Comparison of ENCODE assay signal across 1 cellular context in the genomic region with DNA sequence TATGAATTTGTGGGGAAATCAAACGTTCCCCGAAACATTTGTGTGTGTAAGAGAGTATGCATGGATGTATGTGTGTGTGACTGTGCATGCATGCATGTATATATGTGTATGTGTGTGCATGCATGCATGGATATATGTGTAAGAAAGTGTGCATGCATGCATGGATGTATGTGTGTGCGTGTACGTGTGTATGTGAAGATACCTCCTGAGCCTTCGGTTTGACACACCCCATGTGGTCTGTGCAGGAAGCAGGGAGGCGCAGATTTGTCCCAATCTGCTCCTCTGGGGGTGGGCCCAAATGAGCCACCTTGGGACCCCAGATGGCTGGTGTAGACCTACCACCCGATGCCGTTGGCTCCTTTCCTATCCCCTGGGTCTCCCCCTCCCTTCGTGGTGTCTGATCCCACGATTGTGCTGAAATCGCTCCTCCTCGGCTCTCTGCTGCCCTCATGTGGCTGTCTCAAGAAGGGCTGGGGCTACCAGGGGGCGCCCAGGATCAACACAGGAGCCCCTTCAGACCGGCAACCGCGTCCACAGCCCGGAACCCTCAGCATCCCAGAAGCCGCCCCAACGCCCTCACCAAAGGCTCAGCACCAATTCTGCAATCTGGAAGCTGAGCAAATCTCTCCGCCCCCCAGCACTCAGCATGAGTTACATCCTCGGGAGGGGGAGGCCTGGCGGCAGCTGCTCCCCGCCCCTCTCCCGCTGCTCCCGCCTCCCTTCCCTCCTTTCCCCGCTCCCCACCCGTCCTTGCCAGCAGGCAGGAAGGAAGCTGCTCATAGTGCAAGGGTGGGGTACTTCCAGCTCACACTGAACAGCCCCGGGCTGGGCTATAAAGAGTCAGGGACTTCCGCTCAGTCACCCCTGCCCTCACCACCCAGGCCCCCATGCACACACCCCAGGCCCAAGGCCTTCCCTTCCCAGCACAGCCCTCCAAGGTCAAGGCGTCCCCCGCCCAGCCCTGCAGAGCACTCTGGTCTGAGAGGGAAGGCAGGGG.
TF ChIP-seq lines count a peak whose summit lies in the region.

No MANE protein-coding gene starts in this region.

TF ChIP-seq in endothelial cell of umbilical vein, 7 proteins besides CTCF, POLR2A, EP300 and RAD21:
- TF ChIP-seq GATA2 (IDR thresholded peaks at IDR 0.05; ENCODE audit: insufficient read depth, insufficient read length, low read depth, low read length) (peak; percentile 32), MYC (IDR thresholded peaks at IDR 0.05; ENCODE audit: low read depth, low read length) (no peak), POLR2AphosphoS5 (IDR thresholded peaks at IDR 0.05; ENCODE audit: insufficient read depth, low read depth, low read length) (peak; percentile 97), FOS (IDR thresholded peaks at IDR 0.05; ENCODE audit: borderline replicate concordance, insufficient read depth, low read length) (peak; percentile 88), JUN (IDR thresholded peaks at IDR 0.05; ENCODE audit: borderline replicate concordance, insufficient read depth, insufficient read length, low read depth) (no peak), EZH2 (IDR thresholded peaks at IDR 0.05; ENCODE audit: borderline replicate concordance, low read depth, low read length, severe bottlenecking) (peak; percentile 46)
TF ChIP-seq in endothelial cell of umbilical vein: peak in this region for 4.
